Comparison of ENCODE assay signal across 7 cellular contexts in the genomic region with DNA sequence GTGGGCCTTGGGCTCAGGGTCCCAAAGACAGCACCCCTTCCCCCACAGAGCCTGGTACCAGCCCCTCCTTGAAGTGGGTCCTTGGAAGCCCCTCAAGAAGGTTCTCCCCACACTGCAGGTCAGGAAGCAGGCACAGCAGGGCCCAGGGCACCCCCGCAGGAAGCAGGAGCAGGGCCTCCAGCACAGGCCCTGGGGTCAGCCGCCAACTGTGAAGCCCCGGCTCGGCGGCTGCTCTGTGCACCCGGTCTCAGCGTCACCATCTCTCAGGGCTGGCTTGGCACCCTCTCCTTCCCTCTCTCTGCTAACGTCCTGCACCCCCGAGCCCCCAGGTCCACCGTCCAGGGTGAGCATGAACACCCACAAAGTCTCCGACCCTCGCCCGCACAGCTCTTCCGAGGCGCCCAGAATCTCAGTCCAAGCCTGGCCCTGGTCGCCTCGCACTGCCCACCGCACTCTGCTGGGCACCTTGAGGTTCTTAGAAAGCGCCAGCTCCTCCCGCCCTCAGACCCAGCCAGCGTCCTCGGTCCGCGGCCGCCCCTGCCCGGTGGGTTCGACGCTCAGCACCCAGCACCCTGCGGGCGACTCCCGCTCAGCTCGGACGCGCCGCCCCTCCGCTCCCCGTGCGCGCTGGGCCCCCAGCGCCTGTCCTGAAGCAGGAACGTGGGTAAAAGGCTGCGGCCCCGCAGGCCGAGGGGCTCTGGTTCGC. TPM values are rescaled to one million over a fixed set of nuclear protein-coding genes. Genes with fewer than 3 reads are reported as not detected.
DNase-seq lines count a peak whose midpoint lies in the region; ATAC-seq, FAIRE-seq and TF ChIP-seq lines count a peak whose summit lies in the region.

No MANE protein-coding gene starts in this region.

- peaks cover 0 to 22% (median 12%) of the 10 kb centered on the region in 3 donors for H3K4me1 Mint-ChIP-seq in IgD-negative memory B cell
- H3K4me1 Mint-ChIP-seq in astrocyte (ENCODE audit: low read depth, unreplicated experiment) = peaks cover 4% of the 10 kb centered on the region

- ATAC-seq in left lung (peak; percentile 0), GM21786 (IDR thresholded peaks at IDR 0.05; ENCODE audit: unreplicated experiment) (no peak), HG03460 (IDR thresholded peaks at IDR 0.05; ENCODE audit: unreplicated experiment) (no peak)

- intact Hi-C loops in left lung (cut with DNase I) = no loop called here

- DNase-seq in astrocyte (ENCODE audit: low read depth) = no peak
- peak in 1 of 2 donors; percentile 78 for DNase-seq in left lung
- DNase-seq in NCI-H2196 (lab: John Stamatoyannopoulos, UW; ENCODE audit: unreplicated experiment) = no peak

- peaks cover 5% of the 10 kb centered on the region for H3K27me3 ChIP-seq in astrocyte (ENCODE audit: insufficient read depth, low read length)
- H3K27me3 ChIP-seq in left lung = peaks cover 0 to 34% of the 10 kb centered on the region in 2 donors
- peaks cover 14 to 38% (median 21%) of the 10 kb centered on the region in 5 donors for H3K27me3 ChIP-seq in subcutaneous abdominal adipose tissue (ENCODE audit: control insufficient read depth in 5 of 5, insufficient read depth in 4 of 5, low read length in 5 of 5)

- H3K27ac Mint-ChIP-seq in IgD-negative memory B cell = peak overlapping the region in 2 of 3 donors; percentile 40 to 61
- no peak overlapping the region for H3K27ac Mint-ChIP-seq in astrocyte (ENCODE audit: unreplicated experiment)

- no peaks in the 10 kb centered on the region for H3K36me3 Mint-ChIP-seq in IgD-negative memory B cell
- H3K36me3 Mint-ChIP-seq in astrocyte (ENCODE audit: low read depth, unreplicated experiment) = no peaks in the 10 kb centered on the region

- H3K36me3 ChIP-seq in astrocyte (ENCODE audit: insufficient read depth, low read length) (no peaks in the 10 kb centered on the region), left lung (no peaks in the 10 kb centered on the region), subcutaneous abdominal adipose tissue (ENCODE audit: control insufficient read depth in 5 of 5, insufficient read depth in 5 of 5, low read length in 5 of 5) (no peaks in the 10 kb centered on the region)

- H3K4me3 ChIP-seq in astrocyte (ENCODE audit: insufficient read depth, low read depth, low read length) = peak overlapping the region; percentile 33
- peak overlapping the region; percentile 56 to 66 for H3K4me3 ChIP-seq in left lung
- H3K4me3 ChIP-seq in subcutaneous abdominal adipose tissue (ENCODE audit: low read depth in 1 of 5, low read length in 5 of 5) = peak overlapping the region in 4 of 5 donors; percentile 55 to 82 (median 64)

- H3K4me1 ChIP-seq in astrocyte (ENCODE audit: insufficient read depth, low read length) = peaks cover 15% of the 10 kb centered on the region
- peaks cover 12 to 41% of the 10 kb centered on the region in 2 donors for H3K4me1 ChIP-seq in left lung
- peaks cover 0 to 44% (median 30%) of the 10 kb centered on the region in 5 donors for H3K4me1 ChIP-seq in subcutaneous abdominal adipose tissue (ENCODE audit: control insufficient read depth in 5 of 5, insufficient read depth in 5 of 5, low read length in 5 of 5)

- peak overlapping the region; percentile 60 for H2AFZ ChIP-seq in astrocyte (ENCODE audit: low read depth, low read length)

- H4K20me1 ChIP-seq in astrocyte (ENCODE audit: insufficient read depth, low read length) = no peaks in the 10 kb centered on the region

- TF ChIP-seq CTCF in astrocyte (IDR thresholded peaks at IDR 0.05; ENCODE audit: insufficient read depth, low read depth, low read length) = no peak
- no peak for TF ChIP-seq CTCF in left lung (IDR thresholded peaks at IDR 0.05)

- no peak overlapping the region for H3K27ac ChIP-seq in astrocyte (ENCODE audit: low read depth, low read length)
- H3K27ac ChIP-seq in left lung = peak overlapping the region; percentile 83
- H3K27ac ChIP-seq in subcutaneous abdominal adipose tissue (ENCODE audit: low read depth, low read length) = peak overlapping the region; percentile 46

- no peaks in the 10 kb centered on the region for H3K79me2 ChIP-seq in astrocyte (ENCODE audit: insufficient read depth, low read length)

- FAIRE-seq in astrocyte (lab: Jason Lieb, UNC) = no peak

- H3K9me3 ChIP-seq in astrocyte (ENCODE audit: insufficient read depth, low read depth, low read length) = no peaks in the 10 kb centered on the region
- no peaks in the 10 kb centered on the region for H3K9me3 ChIP-seq in left lung
- no peaks in the 10 kb centered on the region for H3K9me3 ChIP-seq in subcutaneous abdominal adipose tissue (ENCODE audit: control insufficient read depth in 5 of 5, low read length in 5 of 5)

- H3K9ac ChIP-seq in astrocyte (ENCODE audit: low read length) = no peak overlapping the region
- H3K9ac ChIP-seq in subcutaneous abdominal adipose tissue (ENCODE audit: low read length in 5 of 5) = peak overlapping the region in 3 of 5 donors; percentile 51 to 56 (median 53)

- no peaks in the 10 kb centered on the region for H3K9me3 Mint-ChIP-seq in IgD-negative memory B cell
- no peaks in the 10 kb centered on the region for H3K9me3 Mint-ChIP-seq in astrocyte (ENCODE audit: unreplicated experiment)

- peak overlapping the region; percentile 24 to 96 (median 93) for H3K4me3 Mint-ChIP-seq in IgD-negative memory B cell
- peak overlapping the region; percentile 54 for H3K4me3 Mint-ChIP-seq in astrocyte (ENCODE audit: unreplicated experiment)

- H3K27me3 Mint-ChIP-seq in IgD-negative memory B cell = no peaks in the 10 kb centered on the region
- peaks cover 27% of the 10 kb centered on the region for H3K27me3 Mint-ChIP-seq in astrocyte (ENCODE audit: low read depth, unreplicated experiment)

- peak overlapping the region; percentile 81 for H3K4me2 ChIP-seq in astrocyte (ENCODE audit: low read length)

RNA-seq across cellular contexts. Expression of a gene that starts 1.4 kb away (rescaled TPM):
- polyA plus RNA-seq in IgD-negative memory B cell = 130 TPM
- total RNA-seq in astrocyte (6.2 and 7.2 TPM in 2 replicates), left lung (10 to 100 TPM; 59.0 to 74.8 TPM)

RNA-seq across cellular contexts. Expression of a gene that starts 22.2 kb away (rescaled TPM):
- polyA plus RNA-seq in IgD-negative memory B cell = not detected
- total RNA-seq in astrocyte (1.1 and 2.1 TPM in 2 replicates), left lung (10 to 100 TPM; 43.3 to 48.6 TPM)

RNA-seq across cellular contexts. Expression of a gene that starts 25.6 kb away (rescaled TPM):
- polyA plus RNA-seq in IgD-negative memory B cell = 4.9 TPM
- total RNA-seq in astrocyte (0.82 and 1.9 TPM in 2 replicates), left lung (10 to 100 TPM; 20.2 to 28.0 TPM)

RNA-seq across cellular contexts. Expression of a gene that starts 33.9 kb away (rescaled TPM):
- 10.9 TPM for polyA plus RNA-seq in IgD-negative memory B cell
- total RNA-seq in astrocyte (40.3 and 47.3 TPM in 2 replicates), left lung (10 to 100 TPM; 25.6 to 27.9 TPM)

RNA-seq across cellular contexts. Expression of a gene that starts 46.9 kb away (rescaled TPM):
- polyA plus RNA-seq in IgD-negative memory B cell = not detected
- total RNA-seq in astrocyte (64.6 and 68.5 TPM in 2 replicates), left lung (1 to 10 TPM; 1.4 to 2.3 TPM)

Comparison
In these comparisons a context has a peak if more than half of its experiments do, and no peak if none do; other contexts are left out.
1. RNA of a gene that starts 22.2 kb away (total RNA-seq): 43.3 to 48.6 TPM in left lung; 1.1 to 2.1 TPM in astrocyte; every median in the first group is over 10 times any median in the second.
2. Peak in every context shown above with its lines, with median percentiles within 50 percentile points of each other: H3K4me3 ChIP-seq.